ENCODE assay signal across 8 cellular contexts in genomic region chr12:111369496-111370220, GRCh38. TPM values are rescaled to one million over a fixed set of nuclear protein-coding genes. Genes with fewer than 3 reads are reported as not detected.
DNase-seq lines count a peak whose midpoint lies in the region; ATAC-seq and TF ChIP-seq lines count a peak whose summit lies in the region.

No MANE protein-coding gene starts in this region.

- no peaks in the 10 kb centered on the region for H4K20me1 ChIP-seq in KMS-11 (ENCODE audit: insufficient read depth)

- H3K79me2 ChIP-seq in KMS-11 (ENCODE audit: insufficient read depth, low read depth), result no peaks in the 10 kb centered on the region

- H3K4me2 ChIP-seq in KMS-11, result peak overlapping the region; percentile 40; the same call in 1 of the 2 replicates

- H3K36me3 Mint-ChIP-seq in naive thymus-derived CD4-positive, alpha-beta T cell, result peaks cover 0 to 4% (median 0%) of the 10 kb centered on the region in 5 donors

- peaks cover 15 to 33% (median 24%) of the 10 kb centered on the region in 7 donors for H3K4me1 Mint-ChIP-seq in naive thymus-derived CD4-positive, alpha-beta T cell

- H3K4me3 ChIP-seq in BE2C (ENCODE audit: low read depth, low read length) (peak overlapping the region; percentile 81), KMS-11 (IDR thresholded peaks at IDR 0.05; ENCODE audit: insufficient read depth, low read depth, low read length) (no peak overlapping the region)
- peak overlapping the region; percentile 81 for H3K4me3 ChIP-seq in naive thymus-derived CD4-positive, alpha-beta T cell (ENCODE audit: low read length)

- peak overlapping the region; percentile 79 to 90 (median 86) for H3K4me3 Mint-ChIP-seq in naive thymus-derived CD4-positive, alpha-beta T cell

- no peaks in the 10 kb centered on the region for H3K36me3 ChIP-seq in BE2C
- H3K36me3 ChIP-seq in KMS-11 (ENCODE audit: insufficient read depth), result no peaks in the 10 kb centered on the region
- H3K36me3 ChIP-seq in naive thymus-derived CD4-positive, alpha-beta T cell (ENCODE audit: control insufficient read depth in 2 of 3, insufficient read depth in 3 of 3, low read length in 3 of 3), result no peaks in the 10 kb centered on the region

- no peak overlapping the region for H3K27ac ChIP-seq in KMS-11
- peak overlapping the region; percentile 56 for H3K27ac ChIP-seq in naive thymus-derived CD4-positive, alpha-beta T cell (ENCODE audit: low read depth, low read length)

- no peaks in the 10 kb centered on the region for H3K4me1 ChIP-seq in BE2C
- H3K4me1 ChIP-seq in KMS-11 (ENCODE audit: low read depth, poor library complexity, severe bottlenecking), result peaks cover 9% of the 10 kb centered on the region
- peaks cover 14 to 19% of the 10 kb centered on the region in 2 donors for H3K4me1 ChIP-seq in naive thymus-derived CD4-positive, alpha-beta T cell (ENCODE audit: control insufficient read depth in 2 of 2, insufficient read depth in 2 of 2, low read length in 2 of 2)

- H3K27me3 Mint-ChIP-seq in naive thymus-derived CD4-positive, alpha-beta T cell, result peaks cover 0 to 26% (median 0%) of the 10 kb centered on the region in 5 donors

- CTCF ChIA-PET in naive thymus-derived CD4-positive, alpha-beta T cell (lab: Charles Lee), result no interaction called here

- DNase-seq in BE2C (no peak), dedifferentiated amniotic fluid mesenchymal stem cell (ENCODE audit: extremely low spot score) (peak; percentile 9), T1000 (lab: John Stamatoyannopoulos, UW) (no peak)
- no peak for DNase-seq in naive thymus-derived CD4-positive, alpha-beta T cell
- no peak for DNase-seq in effector CD8-positive, alpha-beta T cell (lab: John Stamatoyannopoulos, UW)

- intact Hi-C loops in naive thymus-derived CD4-positive, alpha-beta T cell (cut with micrococcal nuclease), result loop anchor here in 1 of 2 donors (1.0 to 5.0 kb wide), 3 partner anchors 35 to 1038 kb away; partner anchors contain the start of genes ATXN2, RPL6 and SH2B3

- H2AFZ ChIP-seq in KMS-11 (ENCODE audit: low read depth), result peak overlapping the region; percentile 53

- no peaks in the 10 kb centered on the region for H3K9me3 Mint-ChIP-seq in naive thymus-derived CD4-positive, alpha-beta T cell

- POLR2A ChIA-PET in naive thymus-derived CD4-positive, alpha-beta T cell (lab: Charles Lee), result no interaction called here

- H3K9me3 ChIP-seq in BE2C, result no peaks in the 10 kb centered on the region
- no peaks in the 10 kb centered on the region for H3K9me3 ChIP-seq in naive thymus-derived CD4-positive, alpha-beta T cell (ENCODE audit: control insufficient read depth in 2 of 3, low read length in 3 of 3)

- H3K9ac ChIP-seq in KMS-11, result no peak overlapping the region; the same call in 1 of the 2 replicates

- H3K27ac Mint-ChIP-seq in naive thymus-derived CD4-positive, alpha-beta T cell, result peak overlapping the region in 4 of 9 donors; percentile 22 to 72 (median 55)

- H3K27me3 ChIP-seq in BE2C (no peaks in the 10 kb centered on the region), KMS-11 (ENCODE audit: insufficient read depth, low read depth) (no peaks in the 10 kb centered on the region)
- no peaks in the 10 kb centered on the region for H3K27me3 ChIP-seq in naive thymus-derived CD4-positive, alpha-beta T cell (ENCODE audit: control insufficient read depth in 2 of 2, insufficient read depth in 2 of 2, low read length in 2 of 2)

- TF ChIP-seq CTCF in BE2C (IDR thresholded peaks at IDR 0.05; ENCODE audit: low read depth, low read length) (no peak), KMS-11 (conservative IDR thresholded peaks at IDR 0.05; ENCODE audit: low read depth, low read length) (no peak)

- no peak for ATAC-seq in naive thymus-derived CD4-positive, alpha-beta T cell
- ATAC-seq in HG03442 (IDR thresholded peaks at IDR 0.05; ENCODE audit: unreplicated experiment) (no peak), HG02571 (IDR thresholded peaks at IDR 0.05; ENCODE audit: unreplicated experiment) (no peak)

RNA-seq across cellular contexts. Expression of gene PHETA1, which starts 0.8 kb away (rescaled TPM):
- polyA plus RNA-seq in BE2C (2012; ENCODE audit: insufficient read depth, insufficient read length, low read depth), result 22.6 TPM
- 1 to 10 TPM; 1.2 to 6.8 (median 5.4) TPM for total RNA-seq in naive thymus-derived CD4-positive, alpha-beta T cell
- polyA plus RNA-seq in naive thymus-derived CD4-positive, alpha-beta T cell, result under 1 TPM; 0.65 to 0.91 TPM

RNA-seq across cellular contexts. Expression of gene SH2B3, which starts 36.1 kb away (rescaled TPM):
- 42.9 TPM for polyA plus RNA-seq in BE2C (2012; ENCODE audit: insufficient read depth, insufficient read length, low read depth)
- 10 to 100 TPM; 18.5 to 71.4 (median 29.8) TPM for total RNA-seq in naive thymus-derived CD4-positive, alpha-beta T cell
- polyA plus RNA-seq in naive thymus-derived CD4-positive, alpha-beta T cell, result 1 to 10 TPM; 3.5 to 7.8 TPM
